In genomic region chr16:23486480-23486879, GRCh38 we compare ENCODE assay signal across 1 cellular context.
A peak's percentile ranks its signal among the peaks of the same experiment; 100 is the strongest.
TF ChIP-seq lines count a peak whose summit lies in the region.

No MANE protein-coding gene starts in this region.

TF ChIP-seq in HepG2, 621 proteins besides CTCF, POLR2A, EP300 and RAD21:
- TF ChIP-seq ZNF652 (CRISPR knock-in tag; IDR thresholded peaks at IDR 0.05; ENCODE audit: borderline replicate concordance, low read depth) (0 out of 2 replicates have a peak, but pooled peaks have one; percentile 17), PCBP2 (optimal IDR thresholded peaks at IDR 0.05; ENCODE audit: low read depth, low read length, poor library complexity, severe bottlenecking) (no peak), RFXAP (CRISPR knock-in tag; IDR thresholded peaks at IDR 0.05; ENCODE audit: borderline replicate concordance) (0 out of 2 replicates have a peak, but pooled peaks have one; percentile 33)
